13 cellular contexts compared by ENCODE assay signal in the genomic region with DNA sequence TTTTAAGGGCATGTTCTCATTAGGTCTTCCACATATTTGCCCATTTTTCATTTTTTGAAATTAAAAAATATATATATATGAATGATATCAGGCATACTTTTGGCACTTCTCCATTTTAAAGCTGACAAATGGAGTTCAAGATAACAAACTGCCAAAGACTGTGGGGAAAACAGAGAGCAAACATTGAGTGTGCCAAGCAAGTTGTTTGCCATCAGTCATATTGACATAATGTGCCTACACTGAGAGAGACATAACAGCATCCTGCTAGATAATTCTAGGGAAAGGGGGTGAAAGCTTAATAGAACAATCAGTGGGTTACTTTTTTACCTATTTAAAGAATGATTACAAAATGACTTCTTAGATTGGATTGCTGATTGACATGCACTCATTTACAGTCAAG.
"Had no signal": no experiment of that assay in that cellular context is flagged by ENCODE, and none has a peak within 500 bp of the region (broad histone marks: within the 10 kb centered on the region; RNA-seq: fewer than 3 reads in every experiment).

No MANE protein-coding gene starts in this region.

- ATAC-seq: activated CD4-positive, CD25-positive, alpha-beta regulatory T cell treated with anti-CD3 and anti-CD28 coated beads, Interleukin-2, amount 50 U/mL, for 24 hours; stimulated activated memory B cell treated with anti-CD40 and anti-IgM and Interleukin-4, amounts not matched to agents 10 μg/mL and 1 μg/mL and 100 μg/mL, for 72 hours had no signal

- DNase-seq: activated CD4-positive, alpha-beta T cell treated with anti-CD3 and anti-CD28 coated beads, Interleukin-2, amount 50 U/mL, for 1 hour; activated gamma-delta T cell; colonic mucosa; erythroblast; head of caudate nucleus; left ventricle myocardium inferior; occipital lobe; posterior cingulate gyrus; spleen; stimulated activated CD4-positive, alpha-beta T cell treated with anti-CD3 and anti-CD28 coated beads, Interleukin-4, amount 100 ng/mL, for 4 hours; upper lobe of left lung had no signal
